Comparison of ENCODE assay signal across 9 cellular contexts in genomic region chr4:177769155-177769554, GRCh38.
"Had no signal": no experiment of that assay in that cellular context is flagged by ENCODE, and none has a peak within 500 bp of the region (broad histone marks: within the 10 kb centered on the region; RNA-seq: fewer than 3 reads in every experiment).

No MANE protein-coding gene starts in this region.

- H3K4me2 ChIP-seq: GM23338, KMS-11 had no signal

- H2AFZ ChIP-seq: GM23338 had no signal

- DNase-seq: H9, HCEC 1CT, KBM-7 had no signal

- H3K27ac ChIP-seq: HL-60, KMS-11 had no signal

- ATAC-seq: GM23338, HepG2 had no signal

- H3K9ac ChIP-seq: KMS-11 had no signal

- H3K4me3 ChIP-seq: GM23338 had no signal

- FAIRE-seq: H1, H54, HepG2 had no signal
